24 cellular contexts compared by ENCODE assay signal in genomic region chr1:112973788-112974187, GRCh38. TPM values are rescaled to one million over a fixed set of nuclear protein-coding genes. Genes with fewer than 3 reads are reported as not detected.
DNase-seq lines count a peak whose midpoint lies in the region; ATAC-seq, FAIRE-seq and TF ChIP-seq lines count a peak whose summit lies in the region.
"Had no signal": no experiment of that assay in that cellular context is flagged by ENCODE, and none has a peak within 500 bp of the region (broad histone marks: within the 10 kb centered on the region; RNA-seq: fewer than 3 reads in every experiment).

No MANE protein-coding gene starts in this region.

- H3K4me1 ChIP-seq in HepG2 (ENCODE audit: insufficient read depth, low read length) (peaks cover 29% of the 10 kb centered on the region), right lobe of liver (no peaks in the 10 kb centered on the region), uterus (no peaks in the 10 kb centered on the region)
- H3K4me1 ChIP-seq: A549, BE2C had no signal

- H3K4me3 ChIP-seq in HepG2 (replicated peaks in 1 of 3; ENCODE audit: insufficient read depth in 1 of 3, low read depth in 2 of 3, low read length in 3 of 3) (no peak overlapping the region), right lobe of liver (no peak overlapping the region), uterus (no peak overlapping the region)
- H3K4me3 ChIP-seq: A549; BLaER1 treated with 17β-estradiol and CSF1 and Interleukin-3, amounts not matched to agents 10 nM and 100 nM had no signal

- H3K4me3 Mint-ChIP-seq in HFFc6: no peak overlapping the region
- H3K4me3 Mint-ChIP-seq: CD14-positive monocyte; CD4-positive, alpha-beta T cell; CD8-positive, alpha-beta memory T cell had no signal

- H2AFZ ChIP-seq in HepG2 (ENCODE audit: low read length): no peak overlapping the region

- no peak overlapping the region for H3K27ac ChIP-seq in HepG2 (ENCODE audit: extremely low read length, insufficient read depth, low read length)
- no peak overlapping the region for H3K27ac ChIP-seq in right lobe of liver
- peak overlapping the region; percentile 16 to 75 for H3K27ac ChIP-seq in uterus
- H3K27ac ChIP-seq: A549; BLaER1 treated with 17β-estradiol and CSF1 and Interleukin-3, amounts not matched to agents 10 nM and 100 nM had no signal

- TF ChIP-seq POLR2A in HepG2 (IDR thresholded peaks at IDR 0.05; ENCODE audit: insufficient read depth in 1 of 2, low read depth in 2 of 2, low read length in 2 of 2) (no peak), right lobe of liver (IDR thresholded peaks at IDR 0.05) (no peak), uterus (IDR thresholded peaks at IDR 0.05) (no peak)

- no peak for TF ChIP-seq EP300 in HepG2 (IDR thresholded peaks at IDR 0.05; ENCODE audit: low read depth in 2 of 2, low read length in 2 of 2)
- TF ChIP-seq EP300 in HepG2 (CRISPR knock-in tag; IDR thresholded peaks at IDR 0.05; ENCODE audit: borderline replicate concordance): no peak

- H3K27me3 ChIP-seq in HepG2 (ENCODE audit: control insufficient read depth in 1 of 2, insufficient read depth in 2 of 2, low read length in 2 of 2) (no peaks in the 10 kb centered on the region; a peak in 1 of 5 replicates), right lobe of liver (no peaks in the 10 kb centered on the region), uterus (no peaks in the 10 kb centered on the region)
- H3K27me3 ChIP-seq: BE2C; BLaER1 treated with 17β-estradiol and CSF1 and Interleukin-3, amounts not matched to agents 10 nM and 100 nM had no signal

- no peak for TF ChIP-seq RAD21 in HepG2 (CRISPR knock-in tag; IDR thresholded peaks at IDR 0.05)

- no peak for FAIRE-seq in HepG2 (lab: Jason Lieb, UNC)
- FAIRE-seq: A549, D721Med, GM12891, GM18507, H1 had no signal

- intact Hi-C loops in HepG2 (cut with micrococcal nuclease; ENCODE audit: unreplicated experiment) (no loop called here), right lobe of liver (cut with DNase I) (no loop called here), uterus (cut with DNase I; ENCODE audit: low total_unique reads) (no loop called here)

- no peaks in the 10 kb centered on the region for H4K20me1 ChIP-seq in HepG2 (ENCODE audit: insufficient read depth, low read length)

- H3K27me3 Mint-ChIP-seq in HFFc6 (ENCODE audit: insufficient read depth): no peaks in the 10 kb centered on the region
- H3K27me3 Mint-ChIP-seq: CD4-positive, alpha-beta T cell; CD8-positive, alpha-beta memory T cell had no signal

- CTCF ChIA-PET in HepG2 (lab: Yijun Ruan, JAX; ENCODE audit: low intra/inter-chr PET ratio, low total read pairs): no interaction called here

- ATAC-seq in HepG2: no peak
- no peak for ATAC-seq in right lobe of liver
- ATAC-seq: A549 had no signal

- H3K36me3 Mint-ChIP-seq in HFFc6 (ENCODE audit: low read depth): peaks cover 5% of the 10 kb centered on the region; the same call in 1 of the 2 replicates

- no peaks in the 10 kb centered on the region for H3K9me3 Mint-ChIP-seq in HFFc6
- H3K9me3 Mint-ChIP-seq: CD4-positive, alpha-beta T cell; CD8-positive, alpha-beta memory T cell had no signal

- 0 out of 5 replicates have a peak, but pooled peaks cover 0 to 3% of the 10 kb centered on the region in 2 experiments for H3K36me3 ChIP-seq in HepG2 (replicated peaks in 1 of 2; ENCODE audit: control insufficient read depth in 1 of 2, insufficient read depth in 2 of 2, low read length in 2 of 2)
- H3K36me3 ChIP-seq in right lobe of liver: no peaks in the 10 kb centered on the region
- no peaks in the 10 kb centered on the region for H3K36me3 ChIP-seq in uterus

- no TSS peak for BruUV-seq in HepG2 (replicated peaks; lab: Mats Ljungman, UMichigan)

- no peak overlapping the region for H3K4me2 ChIP-seq in HepG2 (ENCODE audit: low read depth, low read length)
- H3K4me2 ChIP-seq: A549; BLaER1 treated with 17β-estradiol and CSF1 and Interleukin-3, amounts not matched to agents 10 nM and 100 nM had no signal

- no peaks in the 10 kb centered on the region for H3K79me2 ChIP-seq in HepG2 (ENCODE audit: insufficient read depth, low read length)

- TF ChIP-seq CTCF in HepG2 (CRISPR knock-in tag; IDR thresholded peaks at IDR 0.05) (no peak), right lobe of liver (IDR thresholded peaks at IDR 0.05) (no peak), HFFc6 (IDR thresholded peaks at IDR 0.05) (no peak), uterus (IDR thresholded peaks at IDR 0.05) (no peak)

- WGBS in HepG2 (ENCODE audit: low lambda C conversion rate): 100% methylated on average over 1 of the region's 1 CpG
- WGBS in right lobe of liver (ENCODE audit: insufficient coverage, low coverage, low lambda C conversion rate, missing lambda C conversion rate): 80% methylated on average over 1 of the region's 1 CpG

- POLR2A ChIA-PET in HepG2 (lab: Yijun Ruan, JAX): interaction anchor here (1.3 kb wide), 1 partner anchor 16 kb away, joined by 4 read pairs; no protein-coding TSS in a partner anchor

- no peak overlapping the region for H3K9ac ChIP-seq in HepG2 (ENCODE audit: insufficient read depth, low read depth, low read length)
- H3K9ac ChIP-seq: BLaER1 treated with 17β-estradiol and CSF1 and Interleukin-3, amounts not matched to agents 10 nM and 100 nM had no signal

- H3K4me1 Mint-ChIP-seq in HFFc6 (ENCODE audit: low read depth): no peaks in the 10 kb centered on the region; the same call in 1 of the 2 replicates

- DNase-seq in HepG2 (ENCODE audit: low spot score): no peak
- no peak for DNase-seq in right lobe of liver
- DNase-seq in HFFc6: no peak
- DNase-seq in uterus: no peak
- no peak for DNase-seq in NCI-H69 (lab: John Stamatoyannopoulos, UW)
- DNase-seq in SKM-1 (lab: John Stamatoyannopoulos, UW; ENCODE audit: unreplicated experiment): no peak
- DNase-seq: 8988T; ACHN; AML-193; BE2C; CD4-positive, alpha-beta T cell; CD8-positive, alpha-beta memory T cell; DMS 273 treated with DMSO at 0.1 percent for 48 hours; DMS79; GF-D8; H7; HCEC 1CT had no signal

- in situ Hi-C loops in HepG2 (cut with HindIII; ENCODE audit: extremely low pct_ligation_motif_present, low pct_unique_long_range_greater_than_20kb): no loop called here

- H3K9me3 ChIP-seq in HepG2 (ENCODE audit: low read length) (no peaks in the 10 kb centered on the region), right lobe of liver (no peaks in the 10 kb centered on the region), uterus (no peaks in the 10 kb centered on the region)
- H3K9me3 ChIP-seq: A549, BE2C had no signal

- H3K27ac Mint-ChIP-seq in HFFc6: peak overlapping the region; percentile 33; the same call in 1 of the 2 replicates
- H3K27ac Mint-ChIP-seq: CD4-positive, alpha-beta T cell had no signal

TF ChIP-seq in HepG2, 621 proteins besides CTCF, POLR2A, EP300 and RAD21:
- TF ChIP-seq ZNF121 (CRISPR knock-in tag; IDR thresholded peaks at IDR 0.05) (peak; percentile 90), ZBTB1 (CRISPR knock-in tag; IDR thresholded peaks at IDR 0.05; ENCODE audit: borderline replicate concordance) (no peak)
- TF ChIP-seq, protein P1, sequence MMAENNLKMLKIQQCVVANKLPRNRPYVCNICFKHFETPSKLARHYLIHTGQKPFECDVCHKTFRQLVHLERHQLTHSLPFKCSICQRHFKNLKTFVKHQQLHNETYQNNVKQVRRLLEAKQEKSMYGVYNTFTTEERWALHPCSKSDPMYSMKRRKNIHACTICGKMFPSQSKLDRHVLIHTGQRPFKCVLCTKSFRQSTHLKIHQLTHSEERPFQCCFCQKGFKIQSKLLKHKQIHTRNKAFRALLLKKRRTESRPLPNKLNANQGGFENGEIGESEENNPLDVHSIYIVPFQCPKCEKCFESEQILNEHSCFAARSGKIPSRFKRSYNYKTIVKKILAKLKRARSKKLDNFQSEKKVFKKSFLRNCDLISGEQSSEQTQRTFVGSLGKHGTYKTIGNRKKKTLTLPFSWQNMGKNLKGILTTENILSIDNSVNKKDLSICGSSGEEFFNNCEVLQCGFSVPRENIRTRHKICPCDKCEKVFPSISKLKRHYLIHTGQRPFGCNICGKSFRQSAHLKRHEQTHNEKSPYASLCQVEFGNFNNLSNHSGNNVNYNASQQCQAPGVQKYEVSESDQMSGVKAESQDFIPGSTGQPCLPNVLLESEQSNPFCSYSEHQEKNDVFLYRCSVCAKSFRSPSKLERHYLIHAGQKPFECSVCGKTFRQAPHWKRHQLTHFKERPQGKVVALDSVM (CRISPR knock-in tag; IDR thresholded peaks at IDR 0.05): 0 out of 2 replicates have a peak, but pooled peaks have one; percentile 43
TF ChIP-seq in HepG2: peak in this region for 2.

RNA-seq across cellular contexts. Expression of gene SLC16A1, which starts 17.8 kb away (rescaled TPM):
- total RNA-seq in HepG2 (2016; rRNA removed; fragmentation: Illumina TruSeq; extraction: Trizol) (67.0 and 106 TPM in 2 replicates), right lobe of liver (10 to 100 TPM; 26.1 to 81.9 (median 55.2) TPM), uterus (10 to 100 TPM; 12.6 to 76.3 (median 39.5) TPM)
- 5.3 and 6.0 TPM in 2 replicates for total RNA-seq in HepG2 (2016; cell fraction: cytosol; rRNA removed; fragmentation: Illumina TruSeq; extraction: Trizol; ENCODE audit: low read depth)
- total RNA-seq in HepG2 (2016; cell fraction: insoluble cytoplasmic fraction; rRNA removed; fragmentation: Illumina TruSeq; extraction: Trizol): 65.8 and 105 TPM in 2 replicates
- total RNA-seq in HepG2 (2016; cell fraction: membrane; rRNA removed; fragmentation: Illumina TruSeq; extraction: Trizol): 15.3 and 18.4 TPM in 2 replicates
- 102 and 125 TPM in 2 replicates for total RNA-seq in HepG2 (2016; cell fraction: nucleus; rRNA removed; fragmentation: Illumina TruSeq; extraction: Trizol)
- polyA plus RNA-seq in HepG2 (2011; rRNA removed): 135 and 142 TPM in 2 replicates
- 110 and 155 TPM in 2 replicates for polyA plus RNA-seq in HepG2 (2011; cell fraction: cytosol; rRNA removed)
- 50.4 and 50.5 TPM in 2 replicates for polyA plus RNA-seq in HepG2 (2011; cell fraction: nucleus; rRNA removed)
- 134 and 147 TPM in 2 replicates for polyA plus RNA-seq in HepG2 (2012)
- 3.0 and 3.3 TPM in 2 replicates for polyA plus RNA-seq in HepG2 (2016; cell fraction: cytosol; fragmentation: Illumina TruSeq; extraction: Trizol; ENCODE audit: low read depth)
- polyA plus RNA-seq in HepG2 (2016; cell fraction: insoluble cytoplasmic fraction; fragmentation: Illumina TruSeq; extraction: Trizol; ENCODE audit: low read depth): 49.1 and 53.6 TPM in 2 replicates
- polyA plus RNA-seq in HepG2 (2016; cell fraction: membrane; fragmentation: Illumina TruSeq; extraction: Trizol; ENCODE audit: low read depth): 8.1 and 9.3 TPM in 2 replicates
- 109 and 119 TPM in 2 replicates for polyA plus RNA-seq in HepG2 (2016; cell fraction: nucleus; fragmentation: Illumina TruSeq; extraction: Trizol; ENCODE audit: insufficient read depth, low read depth)
- 467 and 535 TPM in 2 replicates for polyA minus RNA-seq in HepG2 (2011; rRNA and poly(A)+ RNA removed; ENCODE audit: low replicate concordance)
- 185 and 199 TPM in 2 replicates for polyA minus RNA-seq in HepG2 (2011; cell fraction: cytosol; rRNA and poly(A)+ RNA removed)
- 108 and 115 TPM in 2 replicates for polyA minus RNA-seq in HepG2 (2011; cell fraction: nucleus; rRNA and poly(A)+ RNA removed)
- 10 to 100 TPM; 61.0 to 95.0 (median 69.4) TPM for total RNA-seq in HFFc6 (2021; fragmentation: NEBNext Ultra II Directional; extraction: Animal tissue kit (Norgen Biotek cat#: 25700))

Comparison
In these comparisons a context has a peak if more than half of its experiments do, and no peak if none do; other contexts are left out.
1. H3K27ac ChIP-seq: peak in uterus (2 of 2); none in HepG2 (single experiment) and right lobe of liver (0 of 3).